31 cellular contexts compared by ENCODE assay signal in genomic region chr3:53496984-53497383, GRCh38. TPM values are rescaled to one million over a fixed set of nuclear protein-coding genes. Genes with fewer than 3 reads are reported as not detected.
DNase-seq lines count a peak whose midpoint lies in the region; ATAC-seq, FAIRE-seq and TF ChIP-seq lines count a peak whose summit lies in the region.
"Had no signal": no experiment of that assay in that cellular context is flagged by ENCODE, and none has a peak within 500 bp of the region (broad histone marks: within the 10 kb centered on the region; RNA-seq: fewer than 3 reads in every experiment).

No MANE protein-coding gene starts in this region.

- intact Hi-C loops in gastrocnemius medialis (cut with DNase I; ENCODE audit: low total_unique reads): loop anchor here (10.0 kb wide), 1 partner anchor 192 kb away; no protein-coding TSS in a partner anchor

- H3K4me2 ChIP-seq in A549: peak overlapping the region; percentile 15; the same call in 1 of the 3 replicates

- FAIRE-seq in A549 (lab: Jason Lieb, UNC): no peak
- FAIRE-seq in GM12891 (lab: Jason Lieb, UNC): no peak
- FAIRE-seq: bronchial epithelial cell had no signal

- H3K4me1 ChIP-seq in A549: peaks cover 26% of the 10 kb centered on the region; the same call in 2 of the 3 replicates
- H3K4me1 ChIP-seq in gastrocnemius medialis: peaks cover 7 to 16% of the 10 kb centered on the region in 2 donors

- TF ChIP-seq RAD21 in A549 (conservative IDR thresholded peaks at IDR 0.05 in 1 of 2, IDR thresholded peaks at IDR 0.05 in 1 of 2): no peak

- peaks cover 23 to 38% (median 36%) of the 10 kb centered on the region in 3 donors for H3K27me3 ChIP-seq in gastrocnemius medialis
- H3K27me3 ChIP-seq: MG63, vagina had no signal

- POLR2A ChIA-PET in A549 (lab: Yijun Ruan, JAX): no interaction called here

- H3K27ac ChIP-seq in A549: no peak overlapping the region
- H3K27ac ChIP-seq in gastrocnemius medialis: no peak overlapping the region
- H3K27ac ChIP-seq: epithelial cell of prostate, RWPE1, SK-N-MC, thoracic aorta, vagina had no signal

- WGBS in A549 (ENCODE audit: missing lambda C conversion rate): 81% methylated on average over 5 of the region's 5 CpGs

- CTCF ChIA-PET in A549 (lab: Yijun Ruan, JAX): interaction anchor here (0.9 kb wide), 1 partner anchor 17 kb away, joined by 3 read pairs; no protein-coding TSS in a partner anchor

- no peaks in the 10 kb centered on the region for H3K36me3 ChIP-seq in gastrocnemius medialis
- H3K36me3 ChIP-seq: MG63, thoracic aorta, vagina had no signal

- H3K4me3 ChIP-seq in A549 (no peak overlapping the region), gastrocnemius medialis (no peak overlapping the region)
- H3K4me3 ChIP-seq: MG63, SK-N-MC, thoracic aorta, vagina had no signal

- no peak for TF ChIP-seq EP300 in A549 (IDR thresholded peaks at IDR 0.05)

- no peak for TF ChIP-seq CTCF in A549 (IDR thresholded peaks at IDR 0.05)
- no peak for TF ChIP-seq CTCF in gastrocnemius medialis (IDR thresholded peaks at IDR 0.05 in 4 of 5, conservative IDR thresholded peaks at IDR 0.05 in 1 of 5)
- no peak for TF ChIP-seq CTCF in omental fat pad (IDR thresholded peaks at IDR 0.05)

- DNase-seq in A549 (ENCODE audit: low read depth in 1 of 2, low spot score in 1 of 2) (no peak), GM12891 (ENCODE audit: insufficient read length, low spot score) (no peak), SK-MEL-5 (ENCODE audit: low read depth, low spot score) (peak; percentile 37), germinal center (ENCODE audit: low spot score) (peak; percentile 18), gastrocnemius medialis (no peak), NCI-H1092 (lab: John Stamatoyannopoulos, UW) (no peak), omental fat pad (ENCODE audit: low spot score) (no peak)
- DNase-seq: activated CD4-positive, alpha-beta memory T cell treated with anti-CD3 and anti-CD28 coated beads, Interleukin-2, amount 10 ng/mL, durations not matched to agents 7 days and 5 days; activated CD4-positive, alpha-beta T cell treated with anti-CD3 and anti-CD28 coated beads for 1 hour; CD8-positive, alpha-beta T cell; effector CD4-positive, alpha-beta T cell; KG1; MG63; NCI-H1436 treated with DMSO at 0.1 percent for 48 hours; NCI-H226; NCI-H69; posterior cingulate gyrus; right cardiac atrium; stimulated activated CD4-positive, alpha-beta T cell treated with anti-CD3 and anti-CD28 coated beads, Interleukin-1b, Interleukin-23, amount 100 ng/mL, for 48 hours; stimulated activated naive CD8-positive, alpha-beta T cell treated with anti-CD3 and anti-CD28 coated beads, Interleukin-15, Interleukin-2, amounts not matched to agents 100 U/mL and 50 U/mL, for 24 hours; T-helper 2 cell had no signal

- TF ChIP-seq POLR2A in A549 (IDR thresholded peaks at IDR 0.05; ENCODE audit: low read length) (no peak), GM12891 (IDR thresholded peaks at IDR 0.05; ENCODE audit: low read depth, low read length) (no peak), gastrocnemius medialis (IDR thresholded peaks at IDR 0.05) (no peak)

- ATAC-seq in A549 (no peak), gastrocnemius medialis (no peak), HG03159 (IDR thresholded peaks at IDR 0.05; ENCODE audit: unreplicated experiment) (no peak), omental fat pad (ENCODE audit: low FRiP score) (no peak)
- ATAC-seq: activated naive CD4-positive, alpha-beta T cell treated with anti-CD3 and anti-CD28 coated beads, Interleukin-2, amount 50 U/mL, for 72 hours; CD8-positive, alpha-beta T cell; left lobe of liver; right cardiac atrium; stimulated activated naive CD8-positive, alpha-beta T cell treated with anti-CD3 and anti-CD28 coated beads, Interleukin-15, Interleukin-2, amounts not matched to agents 100 U/mL and 50 U/mL, for 24 hours had no signal

- no peaks in the 10 kb centered on the region for H3K9me3 ChIP-seq in A549
- H3K9me3 ChIP-seq in gastrocnemius medialis: no peaks in the 10 kb centered on the region
- H3K9me3 ChIP-seq: MG63, thoracic aorta, vagina had no signal

- in situ Hi-C loops in SK-MEL-5 (cut with HindIII; ENCODE audit: low pct_unique_long_range_greater_than_20kb, low sequenced_read_pairs) (no loop called here), gastrocnemius medialis (cut with MboI; ENCODE audit: low sequenced_read_pairs in 4 of 4) (no loop called here)

TF ChIP-seq in A549, 52 proteins besides CTCF, POLR2A, EP300 and RAD21 (continues in another document):
- no peak for TF ChIP-seq PHF8 (IDR thresholded peaks at IDR 0.05; ENCODE audit: borderline replicate concordance, low read depth)
- no peak for TF ChIP-seq ESRRA (IDR thresholded peaks at IDR 0.05; ENCODE audit: borderline replicate concordance, low read length)
- no peak for TF ChIP-seq ZC3H11A (IDR thresholded peaks at IDR 0.05)
- TF ChIP-seq MYC (IDR thresholded peaks at IDR 0.05; ENCODE audit: borderline replicate concordance, low read length): no peak
- no peak for TF ChIP-seq EHF (CRISPR knock-in tag; IDR thresholded peaks at IDR 0.05)
- TF ChIP-seq BCL3 (IDR thresholded peaks at IDR 0.05): no peak
- TF ChIP-seq KDM5A (IDR thresholded peaks at IDR 0.05): no peak
- TF ChIP-seq PBX3 (IDR thresholded peaks at IDR 0.05): no peak
- no peak for TF ChIP-seq TP53 (CRISPR knock-in tag; IDR thresholded peaks at IDR 0.05)
- TF ChIP-seq RCOR1 (IDR thresholded peaks at IDR 0.05; ENCODE audit: low read depth, low read length): no peak
- no peak for TF ChIP-seq CBX2 (IDR thresholded peaks at IDR 0.05; ENCODE audit: borderline replicate concordance, low read depth)

TF ChIP-seq in GM12891, 5 proteins besides CTCF, POLR2A, EP300 and RAD21:
- peak; percentile 56; the same call in 1 of the 2 replicates for TF ChIP-seq SPI1 (IDR thresholded peaks at IDR 0.05; ENCODE audit: low read depth, low read length)
- TF ChIP-seq TAF1 (IDR thresholded peaks at IDR 0.05; ENCODE audit: low read depth, low read length): no peak
- TF ChIP-seq POU2F2 (IDR thresholded peaks at IDR 0.05; ENCODE audit: low read depth, low read length): no peak
- no peak for TF ChIP-seq PAX5 (IDR thresholded peaks at IDR 0.05; ENCODE audit: insufficient read depth, low read length, severe bottlenecking)
TF ChIP-seq in GM12891: peak in this region for 1.

RNA-seq across cellular contexts. Expression of gene CACNA1D, which starts 2.6 kb away (rescaled TPM):
- 10.7 and 18.2 TPM in 2 replicates for polyA plus RNA-seq in A549 (2011; rRNA removed)
- polyA plus RNA-seq in A549 (2012; cell fraction: cytosol; rRNA removed): 0.95 and 1.6 TPM in 2 replicates
- 6.6 and 7.6 TPM in 2 replicates for polyA plus RNA-seq in A549 (2012; cell fraction: nucleus; rRNA removed)
- polyA plus RNA-seq in A549 (2017; fragmentation: RNase III; extraction: RNeasy Plus Mini Kit Qiagen cat#74134 plus additional on column Dnase treatment): 1.1 to 1.5 TPM (median 1.2 TPM) in 3 replicates
- 49.9 and 64.1 TPM in 2 replicates for polyA minus RNA-seq in A549 (2011; rRNA and poly(A)+ RNA removed)
- 2.0 TPM for polyA plus RNA-seq in GM12891 (2012; ENCODE audit: low read depth, missing spikeins)
- total RNA-seq in SK-MEL-5 (2014; rRNA removed; shearing (Covaris generic)): 3.2 and 5.3 TPM in 2 replicates
- polyA plus RNA-seq in SK-MEL-5 (2015; cell fraction: cytosol; rRNA removed): 3.2 and 6.1 TPM in 2 replicates
- 12.1 and 33.1 TPM in 2 replicates for polyA plus RNA-seq in SK-MEL-5 (2015; cell fraction: nucleus; rRNA removed)
- total RNA-seq in gastrocnemius medialis: under 1 TPM in 2 of 4 donors, not detected in 2; 0.18 to 0.34 TPM
- total RNA-seq in omental fat pad: 1 to 10 TPM in 2 of 4 donors, under 1 TPM in 2; 0.24 to 1.8 (median 0.74) TPM
- total RNA-seq: A172; CD8-positive, alpha-beta T cell had no signal

Comparison
In these comparisons a context has a peak if more than half of its experiments do, and no peak if none do; other contexts are left out.
1. DNase-seq: peak in SK-MEL-5 (single experiment) and germinal center (single experiment); none in A549 (0 of 2), GM12891 (single experiment), gastrocnemius medialis (0 of 2), NCI-H1092 (single experiment) and omental fat pad (single experiment).